Comparison of ENCODE assay signal across 13 cellular contexts in genomic region chr5:96337048-96337781, GRCh38.
DNase-seq lines count a peak whose midpoint lies in the region; ATAC-seq and TF ChIP-seq lines count a peak whose summit lies in the region.
"Had no signal": no experiment of that assay in that cellular context is flagged by ENCODE, and none has a peak within 500 bp of the region (broad histone marks: within the 10 kb centered on the region; RNA-seq: fewer than 3 reads in every experiment).

No MANE protein-coding gene starts in this region.

- H3K4me3 ChIP-seq in ACC112 (ENCODE audit: low read depth, low read length): peak overlapping the region; percentile 35; the same call in 1 of the 2 replicates
- peak overlapping the region; percentile 77; the same call in 1 of the 2 replicates for H3K4me3 ChIP-seq in OCI-LY3 (ENCODE audit: low read length)
- no peak overlapping the region for H3K4me3 ChIP-seq in mesendoderm (ENCODE audit: low read length)
- no peak overlapping the region for H3K4me3 ChIP-seq in CD8-positive, alpha-beta memory T cell (ENCODE audit: low read length)
- H3K4me3 ChIP-seq: pancreas had no signal

- H3K9ac ChIP-seq in OCI-LY3 (ENCODE audit: low read length): peak overlapping the region; percentile 25; the same call in 1 of the 2 replicates
- H3K9ac ChIP-seq in mesendoderm (ENCODE audit: low read length): no peak overlapping the region

- H3K23ac ChIP-seq in mesendoderm (ENCODE audit: low read length): no peak overlapping the region

- H3K27me3 ChIP-seq in ACC112 (ENCODE audit: insufficient read depth, low read length) (no peaks in the 10 kb centered on the region), OCI-LY3 (ENCODE audit: low read depth, low read length) (no peaks in the 10 kb centered on the region), mesendoderm (ENCODE audit: insufficient read depth, low read length, poor library complexity) (no peaks in the 10 kb centered on the region)
- H3K27me3 ChIP-seq in CD8-positive, alpha-beta memory T cell (ENCODE audit: insufficient read depth, low read length, poor library complexity, severe bottlenecking): no peaks in the 10 kb centered on the region
- H3K27me3 ChIP-seq: pancreas had no signal

- H3K18ac ChIP-seq in mesendoderm (ENCODE audit: low read length): no peak overlapping the region

- CTCF ChIA-PET in CD8-positive, alpha-beta memory T cell (lab: Charles Lee): interaction anchor here (0.9 to 4.7 kb wide), 12 partner anchors 7 to 555 kb away, joined by 3 to 76 read pairs (median 6); partner anchors contain the start of gene ELL2
- CTCF ChIA-PET in activated CD4-positive, alpha-beta memory T cell treated with anti-CD3 and anti-CD28 coated beads for 36 hours (lab: Charles Lee): interaction anchor here (0.7 to 7.4 kb wide), 28 partner anchors 7 to 797 kb away, joined by 3 to 63 read pairs (median 6); partner anchors contain the start of gene ELL2

- no peak overlapping the region for H3K27ac Mint-ChIP-seq in CD8-positive, alpha-beta memory T cell
- H3K27ac Mint-ChIP-seq in activated CD4-positive, alpha-beta memory T cell treated with anti-CD3 and anti-CD28 coated beads for 36 hours: no peak overlapping the region
- H3K27ac Mint-ChIP-seq: activated CD4-positive, alpha-beta T cell treated with anti-CD3 and anti-CD28 coated beads, Interleukin-2, amount 10 ng/mL, durations not matched to agents 7 days and 5 days; activated T-helper 17 cell treated with anti-CD3 and anti-CD28 coated beads, Interleukin-2, amount 50 U/mL, for 72 hours; T-helper 1 cell treated with Interleukin-12 subunit alpha and Interleukin-12 subunit beta and Interleukin-4 antibody, amounts not matched to agents 30 μg/mL and 1 μg/mL, for 36 hours had no signal

- intact Hi-C loops in activated CD4-positive, alpha-beta memory T cell treated with anti-CD3 and anti-CD28 coated beads for 36 hours (cut with micrococcal nuclease): loop anchor here (2.0 to 5.0 kb wide), 5 partner anchors 56 to 690 kb away; partner anchors contain the start of gene RFESD

- POLR2A ChIA-PET in CD8-positive, alpha-beta memory T cell (lab: Charles Lee): no interaction called here
- POLR2A ChIA-PET in activated CD4-positive, alpha-beta memory T cell treated with anti-CD3 and anti-CD28 coated beads for 36 hours (lab: Charles Lee): no interaction called here

- H4K20me1 ChIP-seq in OCI-LY3 (ENCODE audit: insufficient read depth, low read length): no peaks in the 10 kb centered on the region

- H3K4me2 ChIP-seq in OCI-LY3 (ENCODE audit: low read length): peak overlapping the region; percentile 98
- no peak overlapping the region for H3K4me2 ChIP-seq in mesendoderm (ENCODE audit: low read length)

- no peaks in the 10 kb centered on the region for H3K36me3 Mint-ChIP-seq in CD8-positive, alpha-beta memory T cell
- no peaks in the 10 kb centered on the region for H3K36me3 Mint-ChIP-seq in activated CD4-positive, alpha-beta memory T cell treated with anti-CD3 and anti-CD28 coated beads for 36 hours

- H2AK5ac ChIP-seq in mesendoderm (ENCODE audit: low read length): no peak overlapping the region

- H3K27ac ChIP-seq in ACC112 (ENCODE audit: low read depth, low read length) (peak overlapping the region; percentile 92), OCI-LY3 (ENCODE audit: low read length) (peak overlapping the region; percentile 5; the same call in 1 of the 2 replicates), mesendoderm (ENCODE audit: low read depth, low read length) (no peak overlapping the region)
- no peak overlapping the region for H3K27ac ChIP-seq in CD8-positive, alpha-beta memory T cell (ENCODE audit: low read depth, low read length)

- no peak overlapping the region for H4K8ac ChIP-seq in mesendoderm (ENCODE audit: low read depth, low read length)

- H2BK5ac ChIP-seq in mesendoderm (ENCODE audit: low read length): no peak overlapping the region

- H3K4me1 Mint-ChIP-seq in CD8-positive, alpha-beta memory T cell: no peaks in the 10 kb centered on the region
- peaks cover 11% of the 10 kb centered on the region for H3K4me1 Mint-ChIP-seq in activated CD4-positive, alpha-beta memory T cell treated with anti-CD3 and anti-CD28 coated beads for 36 hours (ENCODE audit: low read depth)
- H3K4me1 Mint-ChIP-seq: activated T-helper 17 cell treated with anti-CD3 and anti-CD28 coated beads, Interleukin-2, amount 50 U/mL, for 72 hours had no signal

- H3K36me3 ChIP-seq in ACC112 (ENCODE audit: insufficient read depth, low read length) (no peaks in the 10 kb centered on the region), OCI-LY3 (replicated peaks; ENCODE audit: low read depth, low read length) (no peaks in the 10 kb centered on the region), mesendoderm (ENCODE audit: control insufficient read depth, insufficient read depth, low read length) (no peaks in the 10 kb centered on the region)
- no peaks in the 10 kb centered on the region for H3K36me3 ChIP-seq in CD8-positive, alpha-beta memory T cell (ENCODE audit: insufficient read depth, low read length)
- H3K36me3 ChIP-seq: pancreas had no signal

- H3K27me3 Mint-ChIP-seq in CD8-positive, alpha-beta memory T cell: peaks cover 6 to 29% of the 10 kb centered on the region in 2 donors
- H3K27me3 Mint-ChIP-seq in activated CD4-positive, alpha-beta memory T cell treated with anti-CD3 and anti-CD28 coated beads for 36 hours: peaks cover 15% of the 10 kb centered on the region

- H3K4ac ChIP-seq in mesendoderm (ENCODE audit: low read depth, low read length): no peak overlapping the region

- H2BK120ac ChIP-seq in mesendoderm (ENCODE audit: low read depth, low read length): no peak overlapping the region

- H3K4me1 ChIP-seq in ACC112 (ENCODE audit: control insufficient read depth, insufficient read depth, low read length, unreplicated experiment): peaks cover 55% of the 10 kb centered on the region
- H3K4me1 ChIP-seq in OCI-LY3 (ENCODE audit: low read length): peaks cover 47% of the 10 kb centered on the region
- H3K4me1 ChIP-seq in mesendoderm (ENCODE audit: control insufficient read depth, low read depth, low read length): no peaks in the 10 kb centered on the region
- H3K4me1 ChIP-seq in CD8-positive, alpha-beta memory T cell (ENCODE audit: insufficient read depth, low read length): no peaks in the 10 kb centered on the region

- H3K79me2 ChIP-seq in ACC112 (ENCODE audit: control insufficient read depth, insufficient read depth, low read length, unreplicated experiment) (no peaks in the 10 kb centered on the region), OCI-LY3 (ENCODE audit: low read length) (no peaks in the 10 kb centered on the region), mesendoderm (ENCODE audit: control insufficient read depth, insufficient read depth, low read length) (no peaks in the 10 kb centered on the region)

- WGBS in mesendoderm (ENCODE audit: extremely low coverage, insufficient coverage, low lambda C conversion rate): no CpG with 5 or more reads among the region's 4 CpGs

- DNase-seq in mesendoderm: peak; percentile 60
- no peak for DNase-seq in NCI-H345 (lab: John Stamatoyannopoulos, UW)
- DNase-seq in CD8-positive, alpha-beta memory T cell: no peak
- no peak for DNase-seq in activated CD4-positive, alpha-beta memory T cell treated with anti-CD3 and anti-CD28 coated beads for 36 hours
- DNase-seq: DMS153 had no signal

- ATAC-seq in GM21447 (IDR thresholded peaks at IDR 0.05; ENCODE audit: unreplicated experiment) (peak; percentile 41), GM21381 (IDR thresholded peaks at IDR 0.05; ENCODE audit: unreplicated experiment) (no peak)

- no peaks in the 10 kb centered on the region for H3K9me3 Mint-ChIP-seq in CD8-positive, alpha-beta memory T cell
- H3K9me3 Mint-ChIP-seq in activated CD4-positive, alpha-beta memory T cell treated with anti-CD3 and anti-CD28 coated beads for 36 hours: no peaks in the 10 kb centered on the region
- H3K9me3 Mint-ChIP-seq: activated CD4-positive, alpha-beta T cell treated with anti-CD3 and anti-CD28 coated beads, Interleukin-2, amount 10 ng/mL, durations not matched to agents 7 days and 5 days; activated T-helper 17 cell treated with anti-CD3 and anti-CD28 coated beads, Interleukin-2, amount 50 U/mL, for 72 hours; T-helper 1 cell treated with Interleukin-12 subunit alpha and Interleukin-12 subunit beta and Interleukin-4 antibody, amounts not matched to agents 30 μg/mL and 1 μg/mL, for 36 hours had no signal

- H4K5ac ChIP-seq in mesendoderm (ENCODE audit: low read length): no peak overlapping the region

- no peak overlapping the region for H3K4me3 Mint-ChIP-seq in CD8-positive, alpha-beta memory T cell
- H3K4me3 Mint-ChIP-seq in activated CD4-positive, alpha-beta memory T cell treated with anti-CD3 and anti-CD28 coated beads for 36 hours: no peak overlapping the region
- H3K4me3 Mint-ChIP-seq: activated CD4-positive, alpha-beta T cell treated with anti-CD3 and anti-CD28 coated beads, Interleukin-2, amount 10 ng/mL, durations not matched to agents 7 days and 5 days; activated T-helper 17 cell treated with anti-CD3 and anti-CD28 coated beads, Interleukin-2, amount 50 U/mL, for 72 hours; T-helper 1 cell treated with Interleukin-12 subunit alpha and Interleukin-12 subunit beta and Interleukin-4 antibody, amounts not matched to agents 30 μg/mL and 1 μg/mL, for 36 hours had no signal

- no peaks in the 10 kb centered on the region for H3K79me1 ChIP-seq in mesendoderm (ENCODE audit: low read length)

- H2BK15ac ChIP-seq in mesendoderm (replicated peaks; ENCODE audit: low read depth): no peak overlapping the region

- H3K56ac ChIP-seq in mesendoderm (ENCODE audit: low read length): no peak overlapping the region

- H3K9me3 ChIP-seq in OCI-LY3 (ENCODE audit: insufficient read depth, low read length): no peaks in the 10 kb centered on the region
- H3K9me3 ChIP-seq in CD8-positive, alpha-beta memory T cell (ENCODE audit: low read length): no peaks in the 10 kb centered on the region
- H3K9me3 ChIP-seq: pancreas had no signal

- peak overlapping the region; percentile 14 for H2AFZ ChIP-seq in ACC112 (ENCODE audit: low read length, unreplicated experiment)
- no peak overlapping the region for H2AFZ ChIP-seq in OCI-LY3 (ENCODE audit: low read depth, low read length)

- TF ChIP-seq CTCF in OCI-LY3 (IDR thresholded peaks at IDR 0.05; ENCODE audit: low read depth, low read length): no peak

Comparison
In these comparisons a context has a peak if more than half of its experiments do, and no peak if none do; other contexts are left out.
1. H3K27ac ChIP-seq: peak in ACC112 (single experiment) and OCI-LY3 (single experiment); none in mesendoderm (single experiment) and CD8-positive, alpha-beta memory T cell (single experiment).
2. H3K4me3 ChIP-seq: peak in ACC112 (single experiment) and OCI-LY3 (single experiment); none in mesendoderm (single experiment) and CD8-positive, alpha-beta memory T cell (single experiment).